In the genomic region with DNA sequence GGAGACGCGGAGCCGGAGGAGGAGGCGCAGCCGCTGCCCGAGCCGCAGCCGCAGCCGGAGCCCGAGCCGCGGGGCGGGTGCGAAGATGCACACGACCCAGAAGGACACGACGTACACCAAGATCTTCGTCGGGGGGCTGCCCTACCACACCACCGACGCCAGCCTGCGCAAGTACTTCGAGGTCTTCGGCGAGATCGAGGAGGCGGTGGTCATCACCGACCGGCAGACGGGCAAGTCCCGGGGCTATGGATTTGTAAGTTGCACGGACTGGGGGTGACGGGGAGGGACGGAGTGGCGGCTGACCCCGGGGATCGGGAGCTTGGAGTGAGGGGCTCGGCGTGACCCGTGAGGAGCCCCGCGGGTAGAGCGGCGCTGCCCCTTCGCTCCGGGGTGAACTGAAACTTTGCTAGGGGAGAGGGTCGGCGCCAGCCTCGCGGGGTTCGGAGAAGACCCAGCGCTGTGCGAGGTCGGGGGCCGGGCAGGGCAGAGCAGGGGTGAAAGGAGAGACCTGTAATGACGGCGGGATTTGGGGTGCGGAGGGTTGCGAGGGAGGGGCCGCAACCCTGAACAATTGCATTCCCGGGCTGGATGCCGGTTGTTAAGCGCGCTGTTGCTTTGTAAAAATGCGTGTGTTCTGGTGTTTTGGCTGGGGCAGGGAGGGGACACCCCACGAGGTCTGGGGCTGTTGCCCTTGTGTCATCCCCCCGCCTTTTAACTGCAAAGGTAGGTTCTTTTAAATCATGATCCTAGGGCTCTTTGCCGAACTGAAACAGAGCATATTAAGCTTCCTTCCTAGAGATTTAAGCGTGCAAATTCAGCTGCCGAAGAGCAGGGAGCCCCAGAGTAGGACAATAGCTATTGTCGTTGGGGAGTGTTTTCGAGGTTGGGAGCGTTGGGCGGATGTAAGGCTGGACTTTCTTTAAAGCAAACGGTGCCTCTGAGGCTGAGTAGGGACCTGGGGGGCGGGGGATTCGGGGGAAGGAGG, we compare ENCODE assay signal across 8 cellular contexts. TPM values are rescaled to one million over a fixed set of nuclear protein-coding genes. Genes with fewer than 3 reads are reported as not detected.
DNase-seq lines count a peak whose midpoint lies in the region; ATAC-seq and TF ChIP-seq lines count a peak whose summit lies in the region.

No MANE protein-coding gene starts in this region.

- DNase-seq in CD4-positive, alpha-beta T cell = no peak
- DNase-seq in cardiac fibroblast (ENCODE audit: low read depth in 2 of 2) (peak; percentile 25 to 35), left lung (no peak), islet precursor cell (no peak), NCI-H1105 (lab: John Stamatoyannopoulos, UW) (no peak)
- DNase-seq in stimulated activated naive CD8-positive, alpha-beta T cell treated with anti-CD3 and anti-CD28 coated beads, Interleukin-15, Interleukin-2, amounts not matched to agents 100 U/mL and 50 U/mL, for 24 hours = peak; percentile 5
- DNase-seq in effector CD4-positive, alpha-beta T cell = no peak

- H3K9me3 ChIP-seq in CD4-positive, alpha-beta T cell (ENCODE audit: control insufficient read depth, low read length) = no peaks in the 10 kb centered on the region
- no peaks in the 10 kb centered on the region for H3K9me3 ChIP-seq in left lung

- no peak for TF ChIP-seq CTCF in CD4-positive, alpha-beta T cell (IDR thresholded peaks at IDR 0.05)
- no peak for TF ChIP-seq CTCF in cardiac fibroblast (IDR thresholded peaks at IDR 0.05; ENCODE audit: low read depth, low read length)
- no peak for TF ChIP-seq CTCF in left lung (IDR thresholded peaks at IDR 0.05)

- no peak for TF ChIP-seq EP300 in Ishikawa (IDR thresholded peaks at IDR 0.05; ENCODE audit: borderline replicate concordance)

- H3K4me1 Mint-ChIP-seq in CD4-positive, alpha-beta T cell (ENCODE audit: low read depth) = peaks cover 18% of the 10 kb centered on the region

- no peaks in the 10 kb centered on the region for H3K36me3 ChIP-seq in left lung

- H3K27me3 Mint-ChIP-seq in CD4-positive, alpha-beta T cell = peaks cover 91% of the 10 kb centered on the region

- H3K27me3 ChIP-seq in CD4-positive, alpha-beta T cell (ENCODE audit: control insufficient read depth, insufficient read depth, low read length) = peaks cover 55% of the 10 kb centered on the region
- peaks cover 11 to 90% of the 10 kb centered on the region in 2 donors for H3K27me3 ChIP-seq in left lung

- ATAC-seq in CD4-positive, alpha-beta T cell (ENCODE audit: poor library complexity) = no peak
- ATAC-seq in left lung = peak; percentile 26
- no peak for ATAC-seq in stimulated activated naive CD8-positive, alpha-beta T cell treated with anti-CD3 and anti-CD28 coated beads, Interleukin-15, Interleukin-2, amounts not matched to agents 100 U/mL and 50 U/mL, for 24 hours

- H3K4me3 ChIP-seq in cardiac fibroblast (replicated peaks in 1 of 2; ENCODE audit: low read depth in 2 of 2, low read length in 2 of 2) = peak overlapping the region; percentile 60 to 75
- H3K4me3 ChIP-seq in left lung = peak overlapping the region; percentile 44 to 52

- intact Hi-C loops in CD4-positive, alpha-beta T cell (cut with DNase I, micrococcal nuclease) = no loop called here
- intact Hi-C loops in left lung (cut with DNase I) = no loop called here

- peak overlapping the region; percentile 79 for H3K4me3 Mint-ChIP-seq in CD4-positive, alpha-beta T cell

- CTCF ChIA-PET in CD4-positive, alpha-beta T cell (lab: Charles Lee) = no interaction called here

- H3K9me3 Mint-ChIP-seq in CD4-positive, alpha-beta T cell = no peaks in the 10 kb centered on the region

- peaks cover 0 to 9% of the 10 kb centered on the region in 2 donors for H3K4me1 ChIP-seq in left lung

- no peak overlapping the region for H3K27ac ChIP-seq in CD4-positive, alpha-beta T cell (ENCODE audit: low read depth, low read length)
- no peak overlapping the region for H3K27ac ChIP-seq in left lung

- POLR2A ChIA-PET in CD4-positive, alpha-beta T cell (lab: Charles Lee) = no interaction called here

- no peaks in the 10 kb centered on the region for H3K36me3 Mint-ChIP-seq in CD4-positive, alpha-beta T cell (ENCODE audit: low read depth)

- H3K27ac Mint-ChIP-seq in CD4-positive, alpha-beta T cell = no peak overlapping the region

- TF ChIP-seq RAD21 in Ishikawa (IDR thresholded peaks at IDR 0.05; ENCODE audit: low read depth) = no peak

TF ChIP-seq in Ishikawa, 13 proteins besides CTCF, POLR2A, EP300 and RAD21:
- peak; percentile 79; the same call in 1 of the 2 replicates for TF ChIP-seq ZBTB7A (IDR thresholded peaks at IDR 0.05; ENCODE audit: low read depth)
- TF ChIP-seq CEBPB (IDR thresholded peaks at IDR 0.05) = no peak
- no peak for TF ChIP-seq YY1 (IDR thresholded peaks at IDR 0.05; ENCODE audit: low read depth)
- peak; percentile 61 for TF ChIP-seq MAX (IDR thresholded peaks at IDR 0.05)
- TF ChIP-seq, protein P1, sequence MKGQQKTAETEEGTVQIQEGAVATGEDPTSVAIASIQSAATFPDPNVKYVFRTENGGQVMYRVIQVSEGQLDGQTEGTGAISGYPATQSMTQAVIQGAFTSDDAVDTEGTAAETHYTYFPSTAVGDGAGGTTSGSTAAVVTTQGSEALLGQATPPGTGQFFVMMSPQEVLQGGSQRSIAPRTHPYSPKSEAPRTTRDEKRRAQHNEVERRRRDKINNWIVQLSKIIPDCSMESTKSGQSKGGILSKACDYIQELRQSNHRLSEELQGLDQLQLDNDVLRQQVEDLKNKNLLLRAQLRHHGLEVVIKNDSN (IDR thresholded peaks at IDR 0.05) = no peak

RNA-seq across cellular contexts. Expression of gene RBM24, which starts 0.6 kb away (rescaled TPM):
- total RNA-seq in CD4-positive, alpha-beta T cell = under 1 TPM; 0.33 to 0.39 TPM
- under 1 TPM; 0.47 to 0.97 TPM for total RNA-seq in left lung

Comparison
In these comparisons a context has a peak if more than half of its experiments do, and no peak if none do; other contexts are left out.
1. DNase-seq: peak in cardiac fibroblast (2 of 2) and stimulated activated naive CD8-positive, alpha-beta T cell treated with anti-CD3 and anti-CD28 coated beads, Interleukin-15, Interleukin-2, amounts not matched to agents 100 U/mL and 50 U/mL, for 24 hours (single experiment); none in CD4-positive, alpha-beta T cell (0 of 10), left lung (0 of 2), effector CD4-positive, alpha-beta T cell (single experiment), islet precursor cell (single experiment) and NCI-H1105 (single experiment).